In the genomic region with DNA sequence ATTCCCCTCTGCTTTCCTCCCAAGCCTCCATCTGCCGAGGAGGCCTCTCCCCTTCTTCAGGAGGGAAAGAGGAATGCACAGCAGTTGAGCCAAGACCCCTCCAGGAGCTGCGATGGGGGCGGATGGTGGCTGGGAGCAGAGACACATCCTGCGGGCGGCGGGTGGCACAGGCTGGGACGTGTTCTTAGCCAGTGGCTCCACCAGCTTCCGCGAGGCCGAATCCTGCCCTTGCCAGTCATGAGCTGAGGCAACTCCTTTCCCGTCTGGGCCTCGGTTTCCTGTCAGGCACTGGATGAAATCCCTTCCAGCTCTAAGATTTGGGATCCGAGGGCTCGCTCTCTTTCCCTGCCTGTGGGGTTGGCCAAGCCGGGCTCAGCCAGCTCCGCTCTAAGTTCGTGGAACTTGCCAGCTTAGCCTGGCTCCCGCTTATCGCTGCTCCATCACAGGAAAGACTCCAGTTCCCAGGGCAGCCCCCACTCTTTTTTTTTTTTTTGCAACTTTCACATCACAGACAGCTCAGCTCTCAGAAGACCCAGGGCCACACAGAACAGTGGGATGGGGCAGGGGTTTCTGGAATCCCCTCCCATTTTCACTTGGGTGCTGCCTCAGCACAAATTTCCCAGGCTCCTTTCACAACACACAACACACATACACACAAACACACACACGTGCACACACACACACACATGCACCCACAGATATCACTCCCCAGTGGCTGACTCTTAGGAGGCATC, we compare ENCODE assay signal across 18 cellular contexts. TPM values are rescaled to one million over a fixed set of nuclear protein-coding genes. Genes with fewer than 3 reads are reported as not detected.
A peak's percentile ranks its signal among the peaks of the same experiment; 100 is the strongest.
DNase-seq lines count a peak whose midpoint lies in the region; ATAC-seq and TF ChIP-seq lines count a peak whose summit lies in the region.
"Had no signal": no experiment of that assay in that cellular context is flagged by ENCODE, and none has a peak within 500 bp of the region (broad histone marks: within the 10 kb centered on the region; RNA-seq: fewer than 3 reads in every experiment).

No MANE protein-coding gene starts in this region.

- H3K9me3 ChIP-seq in SK-N-SH (no peaks in the 10 kb centered on the region), esophagus squamous epithelium (no peaks in the 10 kb centered on the region), vagina (no peaks in the 10 kb centered on the region), BE2C (no peaks in the 10 kb centered on the region)

- no peak overlapping the region for H2AFZ ChIP-seq in SK-N-SH (ENCODE audit: low read depth)

- H3K79me2 ChIP-seq in SK-N-SH (ENCODE audit: insufficient read depth) = no peaks in the 10 kb centered on the region

- no peaks in the 10 kb centered on the region for H3K9me3 Mint-ChIP-seq in nephron
- H3K9me3 Mint-ChIP-seq: activated naive CD4-positive, alpha-beta T cell treated with anti-CD3 and anti-CD28 coated beads, Interleukin-2, amount 50 U/mL, for 72 hours; CD8-positive, alpha-beta memory T cell; stimulated activated naive B cell treated with anti-CD40 and anti-IgM and Interleukin-4, amounts not matched to agents 10 μg/mL and 1 μg/mL and 100 μg/mL, for 72 hours; T-cell had no signal

- H3K27ac Mint-ChIP-seq in nephron = peak overlapping the region; percentile 5 to 88 (median 58)
- H3K27ac Mint-ChIP-seq: activated naive CD4-positive, alpha-beta T cell treated with anti-CD3 and anti-CD28 coated beads, Interleukin-2, amount 50 U/mL, for 72 hours; stimulated activated naive B cell treated with anti-CD40 and anti-IgM and Interleukin-4, amounts not matched to agents 10 μg/mL and 1 μg/mL and 100 μg/mL, for 72 hours; T-cell had no signal

- H3K4me3 ChIP-seq in SK-N-SH (ENCODE audit: low read depth in 2 of 2, low read length in 1 of 2) = no peak overlapping the region; a peak in 1 of 4 replicates
- no peak overlapping the region for H3K4me3 ChIP-seq in esophagus squamous epithelium
- H3K4me3 ChIP-seq in vagina = peak overlapping the region in 1 of 2 donors; percentile 29
- H3K4me3 ChIP-seq in BE2C (ENCODE audit: low read depth, low read length) = no peak overlapping the region

- no peak for TF ChIP-seq CTCF in SK-N-SH (IDR thresholded peaks at IDR 0.05)
- TF ChIP-seq CTCF in esophagus squamous epithelium (IDR thresholded peaks at IDR 0.05) = no peak
- TF ChIP-seq CTCF in nephron (IDR thresholded peaks at IDR 0.05; ENCODE audit: unreplicated experiment in 3 of 3) = no peak
- TF ChIP-seq CTCF in vagina (IDR thresholded peaks at IDR 0.05) = no peak
- no peak for TF ChIP-seq CTCF in BE2C (IDR thresholded peaks at IDR 0.05; ENCODE audit: low read depth, low read length)

- H3K9me2 ChIP-seq in SK-N-SH = no peaks in the 10 kb centered on the region

- TF ChIP-seq RAD21 in SK-N-SH (IDR thresholded peaks at IDR 0.05; ENCODE audit: low read length) = no peak

- no peaks in the 10 kb centered on the region; the same call in 1 of the 2 replicates for H3K27me3 ChIP-seq in SK-N-SH (ENCODE audit: insufficient read depth)
- H3K27me3 ChIP-seq in esophagus squamous epithelium = peaks cover 0 to 13% (median 0%) of the 10 kb centered on the region in 4 donors
- no peaks in the 10 kb centered on the region for H3K27me3 ChIP-seq in vagina
- no peaks in the 10 kb centered on the region for H3K27me3 ChIP-seq in BE2C

- H3K27me3 Mint-ChIP-seq in nephron (ENCODE audit: low read depth) = peaks cover 29% of the 10 kb centered on the region

- no peak for TF ChIP-seq EP300 in SK-N-SH (IDR thresholded peaks at IDR 0.05; ENCODE audit: borderline replicate concordance in 1 of 2, low read depth in 1 of 2, low read length in 1 of 2)

- H3K36me3 ChIP-seq in SK-N-SH (replicated peaks in 1 of 2; ENCODE audit: control insufficient read depth in 1 of 2, insufficient read depth in 2 of 2, low read length in 1 of 2) = no peaks in the 10 kb centered on the region
- no peaks in the 10 kb centered on the region for H3K36me3 ChIP-seq in esophagus squamous epithelium
- no peaks in the 10 kb centered on the region for H3K36me3 ChIP-seq in vagina
- no peaks in the 10 kb centered on the region for H3K36me3 ChIP-seq in BE2C

- no peak overlapping the region for H3K9ac ChIP-seq in SK-N-SH
- H3K9ac ChIP-seq: KMS-11 had no signal

- no peaks in the 10 kb centered on the region for H3F3A ChIP-seq in SK-N-SH (replicated peaks; ENCODE audit: insufficient read depth)

- intact Hi-C loops in esophagus squamous epithelium (cut with DNase I) (no loop called here), vagina (cut with DNase I) (no loop called here)

- peaks cover 33% of the 10 kb centered on the region for H3K4me1 Mint-ChIP-seq in nephron

- 79% methylated on average over 15 of the region's 20 CpGs for WGBS in SK-N-SH (ENCODE audit: low lambda C conversion rate)
- 20 to 65% methylated on average over 13 to 20 of the region's 20 CpGs for WGBS in esophagus squamous epithelium, 2 donors

- no peak overlapping the region for H3K4me2 ChIP-seq in SK-N-SH
- H3K4me2 ChIP-seq: KMS-11 had no signal

- no peaks in the 10 kb centered on the region for H4K20me1 ChIP-seq in SK-N-SH (ENCODE audit: insufficient read depth)

- no peak for ATAC-seq in SK-N-SH treated with all-trans-retinoic acid at 6 μM for 48 hours
- ATAC-seq in GM21529 (IDR thresholded peaks at IDR 0.05; ENCODE audit: unreplicated experiment) = no peak

- H3K36me3 Mint-ChIP-seq in nephron (ENCODE audit: low read depth) = no peaks in the 10 kb centered on the region
- H3K36me3 Mint-ChIP-seq: activated naive CD4-positive, alpha-beta T cell treated with anti-CD3 and anti-CD28 coated beads, Interleukin-2, amount 50 U/mL, for 72 hours; CD8-positive, alpha-beta memory T cell; stimulated activated naive B cell treated with anti-CD40 and anti-IgM and Interleukin-4, amounts not matched to agents 10 μg/mL and 1 μg/mL and 100 μg/mL, for 72 hours; T-cell had no signal

- CTCF ChIA-PET in SK-N-SH (lab: Yijun Ruan, JAX) = interaction anchor here (0.6 to 5.3 kb wide), 9 partner anchors 9 to 723 kb away, joined by 3 to 39 read pairs (median 5); no protein-coding TSS in a partner anchor

- peak overlapping the region in 1 of 2 experiments; percentile 94; a peak in 2 of 4 replicates for H3K27ac ChIP-seq in SK-N-SH (ENCODE audit: low read depth in 2 of 2, low read length in 1 of 2)
- peak overlapping the region; percentile 35 to 79 (median 52) for H3K27ac ChIP-seq in esophagus squamous epithelium
- peak overlapping the region; percentile 41 for H3K27ac ChIP-seq in vagina
- H3K27ac ChIP-seq: 22Rv1, KMS-11 had no signal

- TF ChIP-seq POLR2A in esophagus squamous epithelium (IDR thresholded peaks at IDR 0.05) = no peak
- no peak for TF ChIP-seq POLR2A in vagina (IDR thresholded peaks at IDR 0.05)

- POLR2A ChIA-PET in SK-N-SH (lab: Yijun Ruan, JAX) = interaction anchor here (0.5 to 1.6 kb wide), 2 partner anchors 9 to 629 kb away, joined by 3 to 7 read pairs; no protein-coding TSS in a partner anchor

- peak overlapping the region; percentile 72 to 95 (median 88) for H3K4me3 Mint-ChIP-seq in nephron

- peak; percentile 63 for DNase-seq in SK-N-SH
- no peak for DNase-seq in esophagus squamous epithelium (lab: John Stamatoyannopoulos, UW)
- no peak for DNase-seq in vagina (ENCODE audit: extremely low spot score in 2 of 2)
- no peak for DNase-seq in BE2C
- DNase-seq in H4 (ENCODE audit: low spot score) = no peak
- DNase-seq: NCI-H1436; PC-3; stimulated activated naive B cell treated with anti-CD40 and anti-IgM and Interleukin-4, amounts not matched to agents 10 μg/mL and 1 μg/mL and 100 μg/mL, for 72 hours; T-cell had no signal

- H3K4me1 ChIP-seq in SK-N-SH (ENCODE audit: control insufficient read depth in 1 of 2, insufficient read depth in 2 of 2, low read depth in 1 of 2, low read length in 1 of 2) = peaks cover 10 to 42% of the 10 kb centered on the region in 2 experiments; a peak in 2 of 4 replicates
- peaks cover 12 to 54% (median 34%) of the 10 kb centered on the region in 3 donors for H3K4me1 ChIP-seq in esophagus squamous epithelium
- peaks cover 39% of the 10 kb centered on the region for H3K4me1 ChIP-seq in vagina
- H3K4me1 ChIP-seq in BE2C = no peaks in the 10 kb centered on the region

TF ChIP-seq in SK-N-SH, 30 proteins besides CTCF, POLR2A, EP300 and RAD21:
- TF ChIP-seq TCF12 (IDR thresholded peaks at IDR 0.05) (no peak), GATA2 (CRISPR knock-in tag; IDR thresholded peaks at IDR 0.05) (peak; percentile 64)

TF ChIP-seq in SK-N-SH treated with all-trans-retinoic acid at 6 μM for 48 hours, 23 proteins besides CTCF, POLR2A, EP300 and RAD21 (continues in another document):
- TF ChIP-seq OSR1 (CRISPR knock-in tag; IDR thresholded peaks at IDR 0.05) (no peak), POU6F1 (CRISPR knock-in tag; IDR thresholded peaks at IDR 0.05; ENCODE audit: borderline replicate concordance, low read depth) (no peak)

RNA-seq across cellular contexts. Expression of gene MYOM3, which starts 0.5 kb away (rescaled TPM):
- polyA plus RNA-seq in SK-N-SH (2012; rRNA removed) = 0.02 and 0.05 TPM in 2 replicates
- polyA plus RNA-seq in SK-N-SH (2012; cell fraction: cytosol; rRNA removed) = 0.04 and 0.05 TPM in 2 replicates
- 0.08 TPM in 2 replicates for polyA plus RNA-seq in SK-N-SH (2012; cell fraction: nucleus; rRNA removed)
- total RNA-seq in esophagus squamous epithelium (1 to 10 TPM in 1 of 4 donors, under 1 TPM in 3; 0.30 to 1.1 (median 0.56) TPM), vagina (0.25 TPM)
- not detected for polyA plus RNA-seq in BE2C (2012; ENCODE audit: insufficient read depth, insufficient read length, low read depth)
- total RNA-seq in H4 (2014; rRNA removed; shearing (Covaris generic)) = not detected in 2 replicates
- total RNA-seq: activated naive CD4-positive, alpha-beta T cell treated with anti-CD3 and anti-CD28 coated beads, Interleukin-2, amount 50 U/mL, for 72 hours; CD8-positive, alpha-beta memory T cell; mononuclear cell; T-cell had no signal
- polyA plus RNA-seq: CD8-positive, alpha-beta memory T cell had no signal

RNA-seq across cellular contexts. Expression of gene IL22RA1, which starts 31.5 kb away (rescaled TPM):
- 0.03 and 0.05 TPM in 2 replicates for polyA plus RNA-seq in SK-N-SH (2012; rRNA removed)
- polyA plus RNA-seq in SK-N-SH (2012; cell fraction: cytosol; rRNA removed) = not detected in 2 replicates
- 0.02 TPM in 2 replicates for polyA plus RNA-seq in SK-N-SH (2012; cell fraction: nucleus; rRNA removed)
- total RNA-seq in esophagus squamous epithelium (10 to 100 TPM in 2 of 4 donors, 1 to 10 TPM in 2; 3.6 to 16.0 (median 10.5) TPM), vagina (4.2 TPM)
- not detected for polyA plus RNA-seq in BE2C (2012; ENCODE audit: insufficient read depth, insufficient read length, low read depth)
- total RNA-seq in H4 (2014; rRNA removed; shearing (Covaris generic)) = 0.85 and 1.2 TPM in 2 replicates
- total RNA-seq: activated naive CD4-positive, alpha-beta T cell treated with anti-CD3 and anti-CD28 coated beads, Interleukin-2, amount 50 U/mL, for 72 hours; CD8-positive, alpha-beta memory T cell; mononuclear cell; pulmonary artery endothelial cell had no signal
- polyA plus RNA-seq: CD8-positive, alpha-beta memory T cell had no signal
